16 cellular contexts compared by ENCODE assay signal in the genomic region with DNA sequence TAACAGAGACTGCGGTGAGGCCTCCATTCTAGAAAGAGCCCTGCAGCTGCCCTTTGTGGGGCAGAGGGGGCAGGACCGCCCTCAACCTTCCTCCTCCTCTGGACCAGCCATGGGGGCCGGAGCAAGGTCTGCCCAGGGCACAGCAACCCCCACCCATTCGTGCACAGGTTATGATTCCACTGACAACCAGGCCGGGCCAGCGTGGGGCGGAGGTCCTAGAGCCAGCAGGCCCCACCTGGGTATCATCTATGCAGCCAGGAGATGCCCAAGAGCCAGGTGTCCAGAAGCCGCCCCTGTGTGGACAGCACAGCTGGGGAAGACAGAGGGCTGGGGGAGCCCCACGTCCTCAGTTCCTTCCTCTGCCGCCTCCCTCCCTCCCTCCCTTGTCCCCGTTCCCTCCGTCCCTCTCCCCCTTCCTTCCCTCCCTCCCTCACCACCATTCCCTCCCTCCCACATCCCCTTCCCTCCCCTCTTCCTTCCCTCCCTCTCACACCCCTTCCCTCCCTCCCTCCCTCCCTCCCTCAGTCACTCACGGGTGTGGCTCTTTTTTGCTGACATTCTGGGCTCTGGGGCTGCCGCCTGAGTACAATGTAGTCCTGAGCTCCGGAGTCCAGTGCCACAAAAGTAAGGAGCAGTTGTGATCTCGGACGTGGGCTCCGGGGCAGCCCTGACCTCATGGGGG. TPM values are rescaled to one million over a fixed set of nuclear protein-coding genes. Genes with fewer than 3 reads are reported as not detected.
DNase-seq lines count a peak whose midpoint lies in the region; ATAC-seq lines count a peak whose summit lies in the region.
"Had no signal": no experiment of that assay in that cellular context is flagged by ENCODE, and none has a peak within 500 bp of the region (broad histone marks: within the 10 kb centered on the region; RNA-seq: fewer than 3 reads in every experiment).

No MANE protein-coding gene starts in this region.

- no peak for ATAC-seq in stimulated activated naive CD8-positive, alpha-beta T cell treated with anti-CD3 and anti-CD28 coated beads, Interleukin-15, Interleukin-2, amounts not matched to agents 100 U/mL and 50 U/mL, for 24 hours
- ATAC-seq in activated naive CD4-positive, alpha-beta T cell treated with anti-CD3 and anti-CD28 coated beads, Interleukin-2, amount 50 U/mL, for 72 hours: no peak
- no peak for ATAC-seq in stimulated activated naive CD8-positive, alpha-beta T cell treated with anti-CD3 and anti-CD28 coated beads, Interleukin-15, amount 100 ng/mL, for 72 hours
- no peak for ATAC-seq in HG03097 (IDR thresholded peaks at IDR 0.05; ENCODE audit: low FRiP score, unreplicated experiment)
- ATAC-seq: psoas muscle had no signal

- no peak for DNase-seq in stimulated activated naive CD8-positive, alpha-beta T cell treated with anti-CD3 and anti-CD28 coated beads, Interleukin-15, Interleukin-2, amounts not matched to agents 100 U/mL and 50 U/mL, for 24 hours
- no peak for DNase-seq in activated naive CD4-positive, alpha-beta T cell treated with anti-CD3 and anti-CD28 coated beads, Interleukin-2, amount 50 U/mL, for 72 hours (ENCODE audit: low spot score in 2 of 2)
- DNase-seq in stimulated activated naive CD8-positive, alpha-beta T cell treated with anti-CD3 and anti-CD28 coated beads, Interleukin-15, amount 100 ng/mL, for 72 hours: no peak
- DNase-seq in pons (ENCODE audit: low spot score): no peak
- DNase-seq: C1 segment of cervical spinal cord, GF-D8, NCI-H2227 treated with DMSO at 0.1 percent for 48 hours, psoas muscle, Right ventricle myocardium superior, stomach had no signal

- H3K27ac Mint-ChIP-seq in stimulated activated naive CD8-positive, alpha-beta T cell treated with anti-CD3 and anti-CD28 coated beads, Interleukin-15, Interleukin-2, amounts not matched to agents 100 ng/mL and 50 ng/mL, for 24 hours: peak overlapping the region; percentile 36
- peak overlapping the region; percentile 44 to 85 for H3K27ac Mint-ChIP-seq in activated naive CD4-positive, alpha-beta T cell treated with anti-CD3 and anti-CD28 coated beads, Interleukin-2, amount 50 U/mL, for 72 hours
- H3K27ac Mint-ChIP-seq in stimulated activated naive CD8-positive, alpha-beta T cell treated with anti-CD3 and anti-CD28 coated beads, Interleukin-15, amount 100 ng/mL, for 72 hours: peak overlapping the region in 1 of 2 donors; percentile 91

- no peaks in the 10 kb centered on the region for H3K9me3 Mint-ChIP-seq in stimulated activated naive CD8-positive, alpha-beta T cell treated with anti-CD3 and anti-CD28 coated beads, Interleukin-15, Interleukin-2, amounts not matched to agents 100 ng/mL and 50 ng/mL, for 24 hours
- H3K9me3 Mint-ChIP-seq in activated naive CD4-positive, alpha-beta T cell treated with anti-CD3 and anti-CD28 coated beads, Interleukin-2, amount 50 U/mL, for 72 hours: no peaks in the 10 kb centered on the region
- no peaks in the 10 kb centered on the region for H3K9me3 Mint-ChIP-seq in stimulated activated naive CD8-positive, alpha-beta T cell treated with anti-CD3 and anti-CD28 coated beads, Interleukin-15, amount 100 ng/mL, for 72 hours

- H3K4me1 Mint-ChIP-seq in stimulated activated naive CD8-positive, alpha-beta T cell treated with anti-CD3 and anti-CD28 coated beads, Interleukin-15, Interleukin-2, amounts not matched to agents 100 ng/mL and 50 ng/mL, for 24 hours (ENCODE audit: low read depth): peaks cover 51% of the 10 kb centered on the region
- peaks cover 70% of the 10 kb centered on the region for H3K4me1 Mint-ChIP-seq in stimulated activated naive CD8-positive, alpha-beta T cell treated with anti-CD3 and anti-CD28 coated beads, Interleukin-15, amount 100 ng/mL, for 72 hours

- H3K4me3 Mint-ChIP-seq in stimulated activated naive CD8-positive, alpha-beta T cell treated with anti-CD3 and anti-CD28 coated beads, Interleukin-15, Interleukin-2, amounts not matched to agents 100 ng/mL and 50 ng/mL, for 24 hours: peak overlapping the region; percentile 79
- peak overlapping the region; percentile 92 to 97 for H3K4me3 Mint-ChIP-seq in stimulated activated naive CD8-positive, alpha-beta T cell treated with anti-CD3 and anti-CD28 coated beads, Interleukin-15, amount 100 ng/mL, for 72 hours

- no peaks in the 10 kb centered on the region for H3K36me3 Mint-ChIP-seq in stimulated activated naive CD8-positive, alpha-beta T cell treated with anti-CD3 and anti-CD28 coated beads, Interleukin-15, Interleukin-2, amounts not matched to agents 100 ng/mL and 50 ng/mL, for 24 hours (ENCODE audit: low read depth)
- H3K36me3 Mint-ChIP-seq in activated naive CD4-positive, alpha-beta T cell treated with anti-CD3 and anti-CD28 coated beads, Interleukin-2, amount 50 U/mL, for 72 hours: peaks cover 8 to 16% of the 10 kb centered on the region in 2 donors

- H3K27me3 Mint-ChIP-seq in stimulated activated naive CD8-positive, alpha-beta T cell treated with anti-CD3 and anti-CD28 coated beads, Interleukin-15, Interleukin-2, amounts not matched to agents 100 ng/mL and 50 ng/mL, for 24 hours: peaks cover 22% of the 10 kb centered on the region
- H3K27me3 Mint-ChIP-seq in stimulated activated naive CD8-positive, alpha-beta T cell treated with anti-CD3 and anti-CD28 coated beads, Interleukin-15, amount 100 ng/mL, for 72 hours: peaks cover 37% of the 10 kb centered on the region

RNA-seq across cellular contexts. Expression of a gene that starts 12.3 kb away (rescaled TPM):
- total RNA-seq in activated naive CD4-positive, alpha-beta T cell treated with anti-CD3 and anti-CD28 coated beads, Interleukin-2, amount 50 U/mL, for 72 hours: not detected
- total RNA-seq: cerebellum, esophagus muscularis mucosa, M059J, mononuclear cell, psoas muscle, Right ventricle myocardium superior had no signal

RNA-seq across cellular contexts. Expression of a gene that starts 41.9 kb away (rescaled TPM):
- total RNA-seq in activated naive CD4-positive, alpha-beta T cell treated with anti-CD3 and anti-CD28 coated beads, Interleukin-2, amount 50 U/mL, for 72 hours: 10 to 100 TPM; 44.5 to 79.9 TPM

RNA-seq across cellular contexts. Expression of a gene that starts 48.5 kb away (rescaled TPM):
- 10 to 100 TPM; 91.6 to 97.5 TPM for total RNA-seq in activated naive CD4-positive, alpha-beta T cell treated with anti-CD3 and anti-CD28 coated beads, Interleukin-2, amount 50 U/mL, for 72 hours

RNA-seq across cellular contexts. Expression of a gene that starts 54.1 kb away (rescaled TPM):
- total RNA-seq in activated naive CD4-positive, alpha-beta T cell treated with anti-CD3 and anti-CD28 coated beads, Interleukin-2, amount 50 U/mL, for 72 hours: 10 to 100 TPM; 20.7 to 21.2 TPM
